ENCODE assay signal across 8 cellular contexts in the genomic region with DNA sequence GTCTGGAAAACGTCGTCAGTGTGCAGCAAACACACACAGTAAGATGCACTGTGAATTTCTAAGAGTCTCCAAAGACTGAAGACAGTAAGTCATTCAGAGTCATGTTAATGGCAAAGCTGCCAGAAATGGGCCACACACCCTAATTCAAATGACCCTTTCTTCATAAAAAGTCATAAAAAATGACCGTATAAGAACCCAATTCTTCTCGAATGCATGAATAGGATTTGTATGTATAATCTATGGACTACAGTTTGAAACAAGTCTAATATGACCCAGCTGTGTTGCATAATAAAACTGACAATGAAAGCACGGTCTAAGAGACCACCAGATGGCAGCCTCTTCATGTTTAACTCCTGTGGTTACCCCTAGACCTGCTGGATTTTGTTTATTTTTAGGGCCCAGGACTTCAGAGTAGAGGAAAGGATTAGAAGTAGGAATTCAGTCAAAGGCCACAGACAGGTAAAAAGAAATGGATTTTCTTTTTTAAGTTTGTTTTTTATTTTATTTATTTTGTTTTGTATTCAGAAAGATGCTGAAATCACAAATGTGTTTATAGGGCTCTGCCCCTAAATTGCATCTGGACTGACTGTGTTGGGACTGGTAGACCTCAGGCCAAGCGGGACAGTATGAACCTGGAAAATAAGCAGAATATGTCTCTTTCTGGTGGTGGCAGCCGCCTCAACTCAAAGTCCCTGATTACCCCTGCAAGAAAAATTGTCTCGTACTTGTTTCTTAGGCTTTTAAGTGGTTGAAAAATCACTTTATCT. TPM values are rescaled to one million over a fixed set of nuclear protein-coding genes. Genes with fewer than 3 reads are reported as not detected.
A peak's percentile ranks its signal among the peaks of the same experiment; 100 is the strongest.
DNase-seq lines count a peak whose midpoint lies in the region; ATAC-seq and TF ChIP-seq lines count a peak whose summit lies in the region.

No MANE protein-coding gene starts in this region.

- no peak overlapping the region for H3K4me3 ChIP-seq in A673 (ENCODE audit: low read depth, low read length, poor library complexity, severe bottlenecking)
- no peak overlapping the region for H3K4me3 ChIP-seq in left lung
- no peak overlapping the region for H3K4me3 ChIP-seq in aorta (ENCODE audit: low read length in 2 of 2)

- CTCF ChIA-PET in A673 (lab: Charles Lee): interaction anchor here (0.6 to 1.3 kb wide), 4 partner anchors 348 to 408 kb away, joined by 3 to 22 read pairs (median 4); no protein-coding TSS in a partner anchor

- intact Hi-C loops in A673 (cut with micrococcal nuclease; ENCODE audit: unreplicated experiment): loop anchor here (1.0 to 5.0 kb wide), 5 partner anchors 371 to 732 kb away; no protein-coding TSS in a partner anchor
- intact Hi-C loops in left lung (cut with DNase I): loop anchor here in 1 of 2 donors (10.0 kb wide), 1 partner anchor 411 kb away; no protein-coding TSS in a partner anchor
- intact Hi-C loops in aorta (cut with DNase I): loop anchor here (1.0 to 10.0 kb wide), 3 partner anchors 371 to 731 kb away; no protein-coding TSS in a partner anchor

- H3K27me3 ChIP-seq in A673 (replicated peaks; ENCODE audit: insufficient read depth, low read depth, low read length, poor library complexity) (peaks cover 74% of the 10 kb centered on the region), left lung (no peaks in the 10 kb centered on the region), aorta (ENCODE audit: control insufficient read depth in 1 of 2, insufficient read depth in 2 of 2, low read length in 1 of 2) (no peaks in the 10 kb centered on the region)

- ATAC-seq in GM18498 (IDR thresholded peaks at IDR 0.05; ENCODE audit: unreplicated experiment) (peak; percentile 70), HG03460 (IDR thresholded peaks at IDR 0.05; ENCODE audit: unreplicated experiment) (peak; percentile 61), left lung (peak; percentile 85), aorta (ENCODE audit: low FRiP score) (peak; percentile 84), HG02610 (IDR thresholded peaks at IDR 0.05; ENCODE audit: unreplicated experiment) (no peak)

- H3K9me3 ChIP-seq in A673 (ENCODE audit: low read depth, low read length, poor library complexity, severe bottlenecking): no peaks in the 10 kb centered on the region
- no peaks in the 10 kb centered on the region for H3K9me3 ChIP-seq in left lung
- no peaks in the 10 kb centered on the region for H3K9me3 ChIP-seq in aorta (ENCODE audit: control insufficient read depth, low read length)

- TF ChIP-seq CTCF in A673 (conservative IDR thresholded peaks at IDR 0.05; ENCODE audit: low read depth, low read length): peak; percentile 100
- peak; percentile 39 to 59 for TF ChIP-seq CTCF in left lung (IDR thresholded peaks at IDR 0.05)

- BruUV-seq in A673 (replicated peaks; lab: Mats Ljungman, UMichigan): no TSS peak

- no peaks in the 10 kb centered on the region for H3K4me1 ChIP-seq in A673 (ENCODE audit: insufficient read depth, low read length, poor library complexity, severe bottlenecking)
- no peaks in the 10 kb centered on the region for H3K4me1 ChIP-seq in left lung
- H3K4me1 ChIP-seq in aorta (ENCODE audit: control insufficient read depth in 1 of 2, insufficient read depth in 2 of 2, low read length in 2 of 2): peaks cover 0 to 3% of the 10 kb centered on the region in 2 donors

- POLR2A ChIA-PET in A673 (lab: Charles Lee; ENCODE audit: low non-redundant PET): no interaction called here

- DNase-seq in A673 (ENCODE audit: low spot score) (peak; percentile 89), NCI-H69 (lab: John Stamatoyannopoulos, UW) (peak; percentile 83), cerebellar cortex (ENCODE audit: low spot score) (peak; percentile 85), left lung (no peak), aorta (peak in 1 of 2 donors; percentile 44)

- 38 to 40% methylated on average over 8 of the region's 8 CpGs for WGBS in aorta, 2 donors

- H3K27ac ChIP-seq in A673 (ENCODE audit: low read depth, low read length, poor library complexity, severe bottlenecking) (no peak overlapping the region), left lung (no peak overlapping the region), aorta (ENCODE audit: low read depth in 1 of 2, low read length in 2 of 2) (no peak overlapping the region)

- H3K36me3 ChIP-seq in A673 (ENCODE audit: insufficient read depth, low read length, poor library complexity, severe bottlenecking) (no peaks in the 10 kb centered on the region), left lung (no peaks in the 10 kb centered on the region), aorta (ENCODE audit: control insufficient read depth in 1 of 2, insufficient read depth in 2 of 2, low read length in 1 of 2) (no peaks in the 10 kb centered on the region)

RNA-seq across cellular contexts. Expression of a gene that starts 32.1 kb away (rescaled TPM):
- total RNA-seq in A673 (2021) (not detected in 2 replicates), left lung (not detected), aorta (not detected)
- 1 to 10 TPM in 1 of 2 donors, not detected in 1; 1.1 TPM for polyA plus RNA-seq in aorta

Comparison
In these comparisons a context has a peak if more than half of its experiments do, and no peak if none do; other contexts are left out.
1. DNase-seq: peak in A673 (single experiment), NCI-H69 (single experiment) and cerebellar cortex (single experiment); none in left lung (0 of 2).